ENCODE assay signal across 9 cellular contexts in the genomic region with DNA sequence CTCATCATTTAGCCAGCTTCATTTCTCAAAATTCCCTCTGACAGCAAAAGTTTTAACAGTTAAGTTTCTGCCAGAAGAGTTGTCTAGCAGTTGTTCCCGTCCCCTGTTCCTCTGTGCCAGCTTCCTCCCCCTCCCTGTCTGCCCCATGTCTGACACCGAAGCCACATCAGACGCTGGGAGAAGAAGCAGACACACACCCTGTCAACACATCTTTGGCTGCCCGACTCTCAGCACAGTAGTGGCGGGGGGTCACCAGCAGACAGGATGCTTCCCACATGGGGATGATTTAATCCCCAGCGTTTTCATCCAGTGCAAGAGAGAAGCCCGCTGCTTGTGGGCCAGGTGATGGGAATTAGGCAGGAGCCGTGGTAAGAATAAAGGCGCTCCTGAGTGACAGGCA.
DNase-seq lines count a peak whose midpoint lies in the region; ATAC-seq and TF ChIP-seq lines count a peak whose summit lies in the region.
"Had no signal": no experiment of that assay in that cellular context is flagged by ENCODE, and none has a peak within 500 bp of the region (broad histone marks: within the 10 kb centered on the region; RNA-seq: fewer than 3 reads in every experiment).

No MANE protein-coding gene starts in this region.

- H3K27me3 ChIP-seq in breast epithelium (no peaks in the 10 kb centered on the region), aorta (ENCODE audit: control insufficient read depth in 1 of 2, insufficient read depth in 2 of 2, low read length in 1 of 2) (peaks cover 0 to 2% of the 10 kb centered on the region in 2 donors)

- no peak overlapping the region for H3K27ac Mint-ChIP-seq in MCF 10A (ENCODE audit: low read depth, unreplicated experiment)
- peak overlapping the region; percentile 64 for H3K27ac Mint-ChIP-seq in dendritic cell treated with granulocyte-macrophage colony-stimulating factor and Interleukin-4, amounts not matched to agents 40 ng/mL and 50 ng/mL, for 4 days
- no peak overlapping the region for H3K27ac Mint-ChIP-seq in nephron progenitor cell
- no peak overlapping the region for H3K27ac Mint-ChIP-seq in endothelial cell (ENCODE audit: unreplicated experiment)

- BruUV-seq in MCF 10A (replicated peaks; lab: Mats Ljungman, UMichigan): no TSS peak

- no peak for TF ChIP-seq CTCF in breast epithelium (IDR thresholded peaks at IDR 0.05)
- no peak for TF ChIP-seq CTCF in MCF 10A (IDR thresholded peaks at IDR 0.05; ENCODE audit: unreplicated experiment)
- no peak for TF ChIP-seq CTCF in nephron progenitor cell (IDR thresholded peaks at IDR 0.05)
- no peak for TF ChIP-seq CTCF in endothelial cell (IDR thresholded peaks at IDR 0.05; ENCODE audit: unreplicated experiment)

- DNase-seq in breast epithelium (ENCODE audit: low spot score in 2 of 2) (no peak), MCF 10A (ENCODE audit: unreplicated experiment) (no peak), nephron progenitor cell (peak; percentile 6), aorta (peak in 1 of 2 donors; percentile 70), DMS79 treated with DMSO at 0.1 percent for 48 hours (lab: John Stamatoyannopoulos, UW) (no peak), NCI-H748 treated with DMSO at 0.1 percent for 48 hours (lab: John Stamatoyannopoulos, UW) (no peak), endothelial cell (ENCODE audit: low spot score) (no peak)
- DNase-seq: NCI-H69 had no signal

- H3K4me1 Mint-ChIP-seq in MCF 10A (ENCODE audit: insufficient read depth, unreplicated experiment): no peaks in the 10 kb centered on the region
- peaks cover 32% of the 10 kb centered on the region for H3K4me1 Mint-ChIP-seq in dendritic cell treated with granulocyte-macrophage colony-stimulating factor and Interleukin-4, amounts not matched to agents 40 ng/mL and 50 ng/mL, for 4 days (ENCODE audit: low read depth)
- peaks cover 20% of the 10 kb centered on the region for H3K4me1 Mint-ChIP-seq in nephron progenitor cell
- no peaks in the 10 kb centered on the region for H3K4me1 Mint-ChIP-seq in endothelial cell (ENCODE audit: unreplicated experiment)

- ATAC-seq in aorta (ENCODE audit: low FRiP score): peak; percentile 67

- H3K4me1 ChIP-seq in breast epithelium (no peaks in the 10 kb centered on the region), aorta (ENCODE audit: control insufficient read depth in 1 of 2, insufficient read depth in 2 of 2, low read length in 2 of 2) (no peaks in the 10 kb centered on the region)

- H3K36me3 ChIP-seq in breast epithelium (no peaks in the 10 kb centered on the region), aorta (ENCODE audit: control insufficient read depth in 1 of 2, insufficient read depth in 2 of 2, low read length in 1 of 2) (no peaks in the 10 kb centered on the region)

- POLR2A ChIA-PET in MCF 10A (lab: Yijun Ruan, JAX): interaction anchor here (0.8 kb wide), 1 partner anchor 227 kb away, joined by 3 read pairs; no protein-coding TSS in a partner anchor

- CTCF ChIA-PET in MCF 10A (lab: Yijun Ruan, JAX): no interaction called here

- H3K36me3 Mint-ChIP-seq in MCF 10A (ENCODE audit: insufficient read depth, unreplicated experiment): no peaks in the 10 kb centered on the region
- H3K36me3 Mint-ChIP-seq in dendritic cell treated with granulocyte-macrophage colony-stimulating factor and Interleukin-4, amounts not matched to agents 40 ng/mL and 50 ng/mL, for 4 days (ENCODE audit: low read depth): peaks cover 12% of the 10 kb centered on the region
- peaks cover 5% of the 10 kb centered on the region for H3K36me3 Mint-ChIP-seq in nephron progenitor cell (ENCODE audit: low read depth)
- peaks cover 5% of the 10 kb centered on the region for H3K36me3 Mint-ChIP-seq in endothelial cell (ENCODE audit: low read depth, unreplicated experiment)

- H3K9me3 ChIP-seq in breast epithelium: peaks cover 17 to 20% of the 10 kb centered on the region in 2 donors
- peaks cover 9% of the 10 kb centered on the region for H3K9me3 ChIP-seq in aorta (ENCODE audit: control insufficient read depth, low read length)

- H3K27me3 Mint-ChIP-seq in MCF 10A (ENCODE audit: insufficient read depth, unreplicated experiment) (peaks cover 50% of the 10 kb centered on the region), nephron progenitor cell (ENCODE audit: low read depth, poor library complexity) (peaks cover 12% of the 10 kb centered on the region), endothelial cell (ENCODE audit: unreplicated experiment) (no peaks in the 10 kb centered on the region)
- peaks cover 5% of the 10 kb centered on the region for H3K27me3 Mint-ChIP-seq in dendritic cell treated with granulocyte-macrophage colony-stimulating factor and Interleukin-4, amounts not matched to agents 40 ng/mL and 50 ng/mL, for 4 days

- H3K9me3 Mint-ChIP-seq in MCF 10A (ENCODE audit: unreplicated experiment): no peaks in the 10 kb centered on the region
- H3K9me3 Mint-ChIP-seq in dendritic cell treated with granulocyte-macrophage colony-stimulating factor and Interleukin-4, amounts not matched to agents 40 ng/mL and 50 ng/mL, for 4 days: peaks cover 23% of the 10 kb centered on the region
- H3K9me3 Mint-ChIP-seq in nephron progenitor cell: peaks cover 27% of the 10 kb centered on the region
- H3K9me3 Mint-ChIP-seq in endothelial cell (ENCODE audit: unreplicated experiment): peaks cover 13% of the 10 kb centered on the region

- H3K4me3 Mint-ChIP-seq in MCF 10A (ENCODE audit: unreplicated experiment) (no peak overlapping the region), nephron progenitor cell (no peak overlapping the region), endothelial cell (ENCODE audit: unreplicated experiment) (no peak overlapping the region)
- H3K4me3 Mint-ChIP-seq in dendritic cell treated with granulocyte-macrophage colony-stimulating factor and Interleukin-4, amounts not matched to agents 40 ng/mL and 50 ng/mL, for 4 days: no peak overlapping the region

- H3K27ac ChIP-seq in breast epithelium: peak overlapping the region; percentile 34 to 84
- H3K27ac ChIP-seq in aorta (ENCODE audit: low read depth in 1 of 2, low read length in 2 of 2): no peak overlapping the region

- intact Hi-C loops in breast epithelium (cut with DNase I; ENCODE audit: low total_unique reads): no loop called here
- intact Hi-C loops in MCF 10A (cut with micrococcal nuclease): no loop called here
- intact Hi-C loops in dendritic cell treated with granulocyte-macrophage colony-stimulating factor and Interleukin-4, amounts not matched to agents 40 ng/mL and 50 ng/mL, for 4 days (cut with micrococcal nuclease): no loop called here
- intact Hi-C loops in aorta (cut with DNase I): no loop called here

- 9% methylated on average over 9 of the region's 9 CpGs for WGBS in aorta, 2 donors

- no peak for TF ChIP-seq POLR2A in breast epithelium (IDR thresholded peaks at IDR 0.05)

- peak overlapping the region in 1 of 3 donors; percentile 27 for H3K4me3 ChIP-seq in breast epithelium
- H3K4me3 ChIP-seq in aorta (ENCODE audit: low read length in 2 of 2): no peak overlapping the region

Comparison
In these comparisons a context has a peak if more than half of its experiments do, and no peak if none do; other contexts are left out.
1. H3K27ac ChIP-seq: peak in breast epithelium (2 of 2); none in aorta (0 of 2).